ENCODE assay signal across 32 cellular contexts in the genomic region with DNA sequence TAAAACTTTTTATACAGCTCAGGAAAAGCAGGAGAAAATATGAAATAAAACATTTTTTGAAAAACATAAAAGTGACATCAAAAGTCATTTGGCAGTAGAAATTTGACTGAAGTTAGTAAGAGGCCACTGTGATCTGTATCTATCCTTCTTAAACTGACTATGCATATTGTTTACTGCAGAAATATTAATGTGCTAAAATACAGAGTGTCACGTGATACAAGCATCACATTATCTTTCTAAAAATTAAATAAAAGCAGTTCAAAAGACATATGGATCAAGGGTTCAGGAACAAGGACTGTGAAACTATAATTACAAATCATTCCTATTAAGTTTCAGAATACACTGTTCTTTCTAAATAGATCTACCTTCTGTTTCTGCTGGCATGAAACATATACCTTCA.
"Had no signal": no experiment of that assay in that cellular context is flagged by ENCODE, and none has a peak within 500 bp of the region (broad histone marks: within the 10 kb centered on the region; RNA-seq: fewer than 3 reads in every experiment).

No MANE protein-coding gene starts in this region.

- DNase-seq: activated CD4-positive, alpha-beta T cell treated with anti-CD3 and anti-CD28 coated beads for 48 hours; activated CD4-positive, alpha-beta T cell treated with anti-CD3 and anti-CD28 coated beads, Interleukin-2, amount 50 U/mL, for 1 hour; activated CD4-positive, alpha-beta T cell treated with anti-CD3 and anti-CD28 coated beads, Interleukin-2, amount 50 U/mL, for 48 hours; activated CD8-positive, alpha-beta memory T cell treated with anti-CD3 and anti-CD28 coated beads for 24 hours; activated CD8-positive, alpha-beta T cell treated with anti-CD3 and anti-CD28 coated beads for 36 hours; activated effector memory CD4-positive, alpha-beta T cell treated with anti-CD3 and anti-CD28 coated beads, Interleukin-2, amount 50 U/mL, for 16 hours; activated naive CD4-positive, alpha-beta T cell treated with anti-CD3 and anti-CD28 coated beads for 36 hours; activated naive CD8-positive, alpha-beta T cell treated with anti-CD3 and anti-CD28 coated beads for 36 hours; activated naive CD8-positive, alpha-beta T cell treated with anti-CD3 and anti-CD28 coated beads, Interleukin-2, amount 50 U/mL, for 24 hours; activated T-cell treated with anti-CD3 and anti-CD28 coated beads, Interleukin-2, amount 50 U/mL, for 1 hour; amygdala; aorta; body of pancreas; caudate nucleus; cerebellar nuclear complex; colonic mucosa; effector CD4-positive, alpha-beta T cell; effector memory CD8-positive, alpha-beta T cell; erythroblast; foreskin keratinocyte; gastrocnemius medialis; glutamatergic neuron; heart left ventricle; SW 1271; T-helper 1 cell; T-helper 2 cell had no signal

- H3K4me3 Mint-ChIP-seq: activated CD8-positive, alpha-beta T cell treated with anti-CD3 and anti-CD28 coated beads for 36 hours; activated naive CD4-positive, alpha-beta T cell treated with anti-CD3 and anti-CD28 coated beads for 36 hours; activated naive CD4-positive, alpha-beta T cell treated with anti-CD3 and anti-CD28 coated beads, Interleukin-2, amount 50 U/mL, for 24 hours; activated naive CD8-positive, alpha-beta T cell treated with anti-CD3 and anti-CD28 coated beads for 36 hours; activated naive CD8-positive, alpha-beta T cell treated with anti-CD3 and anti-CD28 coated beads, Interleukin-2, amount 50 U/mL, for 24 hours; effector memory CD8-positive, alpha-beta T cell; WTC11 had no signal

- H3K9me3 ChIP-seq: adrenal gland, body of pancreas, colonic mucosa, esophagus muscularis mucosa, gastrocnemius medialis, heart left ventricle had no signal

- H3K27ac ChIP-seq: adrenal gland, body of pancreas, colonic mucosa, esophagus muscularis mucosa, foreskin keratinocyte, gastrocnemius medialis, heart left ventricle had no signal

- H3K27me3 ChIP-seq: adrenal gland, body of pancreas, colonic mucosa, esophagus muscularis mucosa, foreskin keratinocyte, gastrocnemius medialis, heart left ventricle had no signal

- H3K36me3 ChIP-seq: gastrocnemius medialis had no signal

- H3K9me3 Mint-ChIP-seq: activated CD8-positive, alpha-beta T cell treated with anti-CD3 and anti-CD28 coated beads for 36 hours; activated naive CD4-positive, alpha-beta T cell treated with anti-CD3 and anti-CD28 coated beads for 36 hours; activated naive CD4-positive, alpha-beta T cell treated with anti-CD3 and anti-CD28 coated beads, Interleukin-2, amount 50 U/mL, for 24 hours; activated naive CD8-positive, alpha-beta T cell treated with anti-CD3 and anti-CD28 coated beads for 36 hours; activated naive CD8-positive, alpha-beta T cell treated with anti-CD3 and anti-CD28 coated beads, Interleukin-2, amount 50 U/mL, for 24 hours; activated T-helper 2 cell treated with anti-CD3 and anti-CD28 coated beads, Interferon-gamma antibody, Interleukin-2, Interleukin-4, amounts not matched to agents 10 μg/mL and 5 μg/mL and 100 μg/mL, durations not matched to agents 14 hours and 24 hours and 36 hours; effector memory CD8-positive, alpha-beta T cell had no signal

- H3K4me1 ChIP-seq: adrenal gland, body of pancreas, colonic mucosa, esophagus muscularis mucosa, gastrocnemius medialis had no signal

- H3K27me3 Mint-ChIP-seq: activated CD8-positive, alpha-beta T cell treated with anti-CD3 and anti-CD28 coated beads for 36 hours; activated naive CD4-positive, alpha-beta T cell treated with anti-CD3 and anti-CD28 coated beads, Interleukin-2, amount 50 U/mL, for 24 hours; activated naive CD8-positive, alpha-beta T cell treated with anti-CD3 and anti-CD28 coated beads for 36 hours; activated naive CD8-positive, alpha-beta T cell treated with anti-CD3 and anti-CD28 coated beads, Interleukin-2, amount 50 U/mL, for 24 hours; effector memory CD8-positive, alpha-beta T cell had no signal

- H3K27ac Mint-ChIP-seq: activated CD8-positive, alpha-beta T cell treated with anti-CD3 and anti-CD28 coated beads for 36 hours; activated naive CD4-positive, alpha-beta T cell treated with anti-CD3 and anti-CD28 coated beads for 36 hours; activated naive CD8-positive, alpha-beta T cell treated with anti-CD3 and anti-CD28 coated beads for 36 hours; activated naive CD8-positive, alpha-beta T cell treated with anti-CD3 and anti-CD28 coated beads, Interleukin-2, amount 50 U/mL, for 24 hours; activated T-helper 2 cell treated with anti-CD3 and anti-CD28 coated beads, Interferon-gamma antibody, Interleukin-2, Interleukin-4, amounts not matched to agents 10 μg/mL and 5 μg/mL and 100 μg/mL, durations not matched to agents 14 hours and 24 hours and 36 hours; WTC11 had no signal

- ATAC-seq: activated CD4-positive, CD25-positive, alpha-beta regulatory T cell treated with anti-CD3 and anti-CD28 coated beads, Interleukin-2, amount 50 U/mL, for 24 hours; activated CD8-positive, alpha-beta T cell treated with anti-CD3 and anti-CD28 coated beads for 36 hours; activated naive CD8-positive, alpha-beta T cell treated with anti-CD3 and anti-CD28 coated beads, Interleukin-2, amount 50 U/mL, for 24 hours; body of pancreas; effector memory CD8-positive, alpha-beta T cell; foreskin keratinocyte; gastrocnemius medialis; heart left ventricle; WTC11 had no signal

- H3K4me3 ChIP-seq: adrenal gland, body of pancreas, colonic mucosa, esophagus muscularis mucosa, gastrocnemius medialis, heart left ventricle had no signal

- H3K4me1 Mint-ChIP-seq: activated naive CD8-positive, alpha-beta T cell treated with anti-CD3 and anti-CD28 coated beads for 36 hours; WTC11 had no signal
